ENCODE assay signal across 1 cellular context in the genomic region with DNA sequence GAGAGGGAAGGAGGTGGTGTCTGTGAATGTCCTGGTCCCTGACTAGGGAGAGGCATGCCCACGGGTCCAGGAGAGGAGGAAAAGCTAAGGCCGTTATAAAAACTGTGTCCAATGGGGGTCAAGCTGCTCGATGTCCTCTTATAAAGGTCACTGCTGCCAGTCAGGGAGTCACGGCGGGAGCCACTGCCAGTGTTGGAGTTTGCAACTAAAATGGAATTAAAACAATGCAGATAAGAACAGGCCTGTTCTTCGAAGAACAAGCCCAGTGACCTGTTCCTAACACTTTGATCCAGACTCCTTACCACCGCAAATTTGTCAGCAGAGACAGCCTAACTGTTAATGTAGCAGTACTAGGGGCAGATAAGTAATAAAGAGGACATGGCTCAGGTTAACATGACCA.
TF ChIP-seq lines count a peak whose summit lies in the region.

No MANE protein-coding gene starts in this region.

TF ChIP-seq in WTC11, 78 proteins besides CTCF, POLR2A, EP300 and RAD21 (continued from another document):
- TF ChIP-seq, protein P1, sequence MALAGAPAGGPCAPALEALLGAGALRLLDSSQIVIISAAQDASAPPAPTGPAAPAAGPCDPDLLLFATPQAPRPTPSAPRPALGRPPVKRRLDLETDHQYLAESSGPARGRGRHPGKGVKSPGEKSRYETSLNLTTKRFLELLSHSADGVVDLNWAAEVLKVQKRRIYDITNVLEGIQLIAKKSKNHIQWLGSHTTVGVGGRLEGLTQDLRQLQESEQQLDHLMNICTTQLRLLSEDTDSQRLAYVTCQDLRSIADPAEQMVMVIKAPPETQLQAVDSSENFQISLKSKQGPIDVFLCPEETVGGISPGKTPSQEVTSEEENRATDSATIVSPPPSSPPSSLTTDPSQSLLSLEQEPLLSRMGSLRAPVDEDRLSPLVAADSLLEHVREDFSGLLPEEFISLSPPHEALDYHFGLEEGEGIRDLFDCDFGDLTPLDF (CRISPR knock-in tag; IDR thresholded peaks at IDR 0.05): no peak
- TF ChIP-seq ZNF416 (CRISPR knock-in tag; IDR thresholded peaks at IDR 0.05) (no peak), TCF7 (CRISPR knock-in tag; IDR thresholded peaks at IDR 0.05; ENCODE audit: low read depth) (no peak), ZNF121 (CRISPR knock-in tag; IDR thresholded peaks at IDR 0.05) (no peak), FOXK1 (CRISPR knock-in tag; IDR thresholded peaks at IDR 0.05) (no peak), SMAD3 (CRISPR knock-in tag; IDR thresholded peaks at IDR 0.05; ENCODE audit: borderline replicate concordance) (no peak), ESRRA (CRISPR knock-in tag; IDR thresholded peaks at IDR 0.05; ENCODE audit: borderline replicate concordance) (no peak), GTF2I (CRISPR knock-in tag; conservative IDR thresholded peaks at IDR 0.05) (no peak), OVOL2 (CRISPR knock-in tag; IDR thresholded peaks at IDR 0.05; ENCODE audit: borderline replicate concordance) (no peak), NR3C1 (CRISPR knock-in tag; conservative IDR thresholded peaks at IDR 0.05; ENCODE audit: low read depth) (no peak), PRRX2 (CRISPR knock-in tag; IDR thresholded peaks at IDR 0.05) (no peak), USF1 (CRISPR knock-in tag; IDR thresholded peaks at IDR 0.05) (no peak), NR2C2 (CRISPR knock-in tag; IDR thresholded peaks at IDR 0.05) (no peak), NFYB (CRISPR knock-in tag; conservative IDR thresholded peaks at IDR 0.05; ENCODE audit: low read depth) (no peak)
